ENCODE assay signal across 18 cellular contexts in genomic region chr9:98978231-98978681, GRCh38. TPM values are rescaled to one million over a fixed set of nuclear protein-coding genes. Genes with fewer than 3 reads are reported as not detected.
DNase-seq lines count a peak whose midpoint lies in the region; ATAC-seq and TF ChIP-seq lines count a peak whose summit lies in the region.
"Had no signal": no experiment of that assay in that cellular context is flagged by ENCODE, and none has a peak within 500 bp of the region (broad histone marks: within the 10 kb centered on the region; RNA-seq: fewer than 3 reads in every experiment).

No MANE protein-coding gene starts in this region.

- no peak for TF ChIP-seq CTCF in WTC11 (IDR thresholded peaks at IDR 0.05)
- no peak for TF ChIP-seq CTCF in right atrium auricular region (IDR thresholded peaks at IDR 0.05)

- H3K27ac ChIP-seq in right atrium auricular region = peak overlapping the region; percentile 51 to 73
- peak overlapping the region; percentile 50 for H3K27ac ChIP-seq in rectal smooth muscle tissue (ENCODE audit: low read depth, low read length)

- no peak overlapping the region for H3K27ac Mint-ChIP-seq in WTC11
- H3K27ac Mint-ChIP-seq in activated CD8-positive, alpha-beta T cell treated with anti-CD3 and anti-CD28 coated beads, Interleukin-2, amount 10 ng/mL, durations not matched to agents 7 days and 5 days = no peak overlapping the region
- no peak overlapping the region for H3K27ac Mint-ChIP-seq in activated CD4-positive, alpha-beta T cell treated with anti-CD3 and anti-CD28 coated beads for 36 hours
- H3K27ac Mint-ChIP-seq: endodermal cell had no signal

- no peak overlapping the region for H3K4me3 ChIP-seq in right atrium auricular region
- no peak overlapping the region for H3K4me3 ChIP-seq in rectal smooth muscle tissue (ENCODE audit: low read length)

- H3K9me3 Mint-ChIP-seq in WTC11 = no peaks in the 10 kb centered on the region
- no peaks in the 10 kb centered on the region for H3K9me3 Mint-ChIP-seq in activated CD8-positive, alpha-beta T cell treated with anti-CD3 and anti-CD28 coated beads, Interleukin-2, amount 10 ng/mL, durations not matched to agents 7 days and 5 days (ENCODE audit: insufficient read depth)
- no peaks in the 10 kb centered on the region for H3K9me3 Mint-ChIP-seq in activated CD4-positive, alpha-beta T cell treated with anti-CD3 and anti-CD28 coated beads for 36 hours (ENCODE audit: low read depth)
- H3K9me3 Mint-ChIP-seq: endodermal cell had no signal

- no peaks in the 10 kb centered on the region for H3K9me3 ChIP-seq in right atrium auricular region

- H3K4me1 ChIP-seq in right atrium auricular region (peaks cover 0 to 51% of the 10 kb centered on the region in 2 donors), rectal smooth muscle tissue (ENCODE audit: control insufficient read depth, insufficient read depth, low read length) (peaks cover 38% of the 10 kb centered on the region)

- POLR2A ChIA-PET in WTC11 (lab: Charles Lee) = interaction anchor here (0.8 kb wide), 1 partner anchor 10 kb away, joined by 3 read pairs; no protein-coding TSS in a partner anchor
- POLR2A ChIA-PET in activated CD8-positive, alpha-beta T cell treated with anti-CD3 and anti-CD28 coated beads, Interleukin-2, amount 10 ng/mL, durations not matched to agents 7 days and 5 days (lab: Charles Lee) = no interaction called here
- POLR2A ChIA-PET in activated CD4-positive, alpha-beta T cell treated with anti-CD3 and anti-CD28 coated beads for 36 hours (lab: Charles Lee) = interaction anchor here (0.6 kb wide), 1 partner anchor 112 kb away, joined by 3 read pairs; no protein-coding TSS in a partner anchor

- H3K4me1 Mint-ChIP-seq in WTC11 = peaks cover 21% of the 10 kb centered on the region
- peaks cover 14% of the 10 kb centered on the region for H3K4me1 Mint-ChIP-seq in activated CD8-positive, alpha-beta T cell treated with anti-CD3 and anti-CD28 coated beads, Interleukin-2, amount 10 ng/mL, durations not matched to agents 7 days and 5 days (ENCODE audit: low read depth)
- H3K4me1 Mint-ChIP-seq in activated CD4-positive, alpha-beta T cell treated with anti-CD3 and anti-CD28 coated beads for 36 hours = peaks cover 5% of the 10 kb centered on the region

- H3K4me3 Mint-ChIP-seq in WTC11 = no peak overlapping the region
- H3K4me3 Mint-ChIP-seq in activated CD8-positive, alpha-beta T cell treated with anti-CD3 and anti-CD28 coated beads, Interleukin-2, amount 10 ng/mL, durations not matched to agents 7 days and 5 days = no peak overlapping the region
- H3K4me3 Mint-ChIP-seq in activated CD4-positive, alpha-beta T cell treated with anti-CD3 and anti-CD28 coated beads for 36 hours = no peak overlapping the region
- H3K4me3 Mint-ChIP-seq: endodermal cell had no signal

- intact Hi-C loops in activated CD4-positive, alpha-beta T cell treated with anti-CD3 and anti-CD28 coated beads for 36 hours (cut with DNase I, micrococcal nuclease) = no loop called here

- peaks cover 33% of the 10 kb centered on the region for H3K27me3 Mint-ChIP-seq in WTC11 (ENCODE audit: low read depth)
- peaks cover 16% of the 10 kb centered on the region for H3K27me3 Mint-ChIP-seq in activated CD8-positive, alpha-beta T cell treated with anti-CD3 and anti-CD28 coated beads, Interleukin-2, amount 10 ng/mL, durations not matched to agents 7 days and 5 days (ENCODE audit: low read depth)
- peaks cover 15% of the 10 kb centered on the region for H3K27me3 Mint-ChIP-seq in activated CD4-positive, alpha-beta T cell treated with anti-CD3 and anti-CD28 coated beads for 36 hours

- H3K36me3 ChIP-seq in right atrium auricular region (no peaks in the 10 kb centered on the region), rectal smooth muscle tissue (ENCODE audit: control insufficient read depth, insufficient read depth, low read length) (no peaks in the 10 kb centered on the region)

- H3K9ac ChIP-seq in rectal smooth muscle tissue (ENCODE audit: low read length) = no peak overlapping the region

- peak; percentile 38 for ATAC-seq in WTC11
- no peak for ATAC-seq in activated CD8-positive, alpha-beta T cell treated with anti-CD3 and anti-CD28 coated beads, Interleukin-2, amount 10 ng/mL, durations not matched to agents 7 days and 5 days
- no peak for ATAC-seq in activated CD4-positive, alpha-beta T cell treated with anti-CD3 and anti-CD28 coated beads for 36 hours
- ATAC-seq: activated CD4-positive, CD25-positive, alpha-beta regulatory T cell treated with anti-CD3 and anti-CD28 coated beads, Interleukin-2, amount 50 U/mL, for 24 hours; left colon had no signal

- DNase-seq in ELF-1 (ENCODE audit: low read depth, low spot score) (peak; percentile 23), WTC11 (ENCODE audit: low spot score) (no peak), right atrium auricular region (ENCODE audit: low spot score) (no peak), NCI-H1092 treated with DMSO at 0.1 percent for 48 hours (lab: John Stamatoyannopoulos, UW) (no peak)
- DNase-seq in effector CD4-positive, alpha-beta T cell = no peak
- no peak for DNase-seq in activated CD8-positive, alpha-beta T cell treated with anti-CD3 and anti-CD28 coated beads, Interleukin-2, amount 10 ng/mL, durations not matched to agents 7 days and 5 days
- no peak for DNase-seq in activated CD4-positive, alpha-beta T cell treated with anti-CD3 and anti-CD28 coated beads for 36 hours
- DNase-seq: activated T-cell treated with anti-CD3 and anti-CD28 coated beads, Interleukin-2, amount 50 U/mL, for 48 hours; amniotic stem cell; endodermal cell; glutamatergic neuron; HCEC 1CT; left colon; occipital lobe; OCI-M1; stimulated activated CD4-positive, alpha-beta T cell treated with anti-CD3 and anti-CD28 coated beads, Interleukin-1b, Interleukin-23, amount 100 ng/mL, for 48 hours had no signal

- H3K27me3 ChIP-seq in right atrium auricular region (no peaks in the 10 kb centered on the region), rectal smooth muscle tissue (ENCODE audit: control insufficient read depth, insufficient read depth, low read length) (peaks cover 5% of the 10 kb centered on the region)

- no peaks in the 10 kb centered on the region for H3K36me3 Mint-ChIP-seq in WTC11
- no peaks in the 10 kb centered on the region for H3K36me3 Mint-ChIP-seq in activated CD8-positive, alpha-beta T cell treated with anti-CD3 and anti-CD28 coated beads, Interleukin-2, amount 10 ng/mL, durations not matched to agents 7 days and 5 days (ENCODE audit: low read depth)
- no peaks in the 10 kb centered on the region for H3K36me3 Mint-ChIP-seq in activated CD4-positive, alpha-beta T cell treated with anti-CD3 and anti-CD28 coated beads for 36 hours (ENCODE audit: low read depth)

- CTCF ChIA-PET in WTC11 (lab: Charles Lee) = interaction anchor here (0.7 to 1.9 kb wide), 9 partner anchors 11 to 162 kb away, joined by 3 to 16 read pairs (median 4); partner anchors contain the start of gene COL15A1
- CTCF ChIA-PET in activated CD8-positive, alpha-beta T cell treated with anti-CD3 and anti-CD28 coated beads, Interleukin-2, amount 10 ng/mL, durations not matched to agents 7 days and 5 days (lab: Charles Lee) = interaction anchor here (1.0 to 1.9 kb wide), 7 partner anchors 11 to 163 kb away, joined by 3 to 13 read pairs (median 5); no protein-coding TSS in a partner anchor
- CTCF ChIA-PET in activated CD4-positive, alpha-beta T cell treated with anti-CD3 and anti-CD28 coated beads for 36 hours (lab: Charles Lee) = interaction anchor here (0.9 to 7.3 kb wide), 7 partner anchors 9 to 171 kb away, joined by 3 to 62 read pairs (median 5); no protein-coding TSS in a partner anchor

TF ChIP-seq in WTC11, 78 proteins besides CTCF, POLR2A, EP300 and RAD21:
- TF ChIP-seq HMGA2 (CRISPR knock-in tag; IDR thresholded peaks at IDR 0.05) (no peak), E2F1 (CRISPR knock-in tag; IDR thresholded peaks at IDR 0.05) (no peak), ZNF138 (CRISPR knock-in tag; conservative IDR thresholded peaks at IDR 0.05) (no peak), ETV6 (CRISPR knock-in tag; IDR thresholded peaks at IDR 0.05) (peak; percentile 98)

RNA-seq across cellular contexts. Expression of gene COL15A1, which starts 34.5 kb away (rescaled TPM):
- total RNA-seq in WTC11 (2021) = 0.22 to 0.44 TPM (median 0.39 TPM) in 3 replicates
- total RNA-seq in right atrium auricular region = 10 to 100 TPM; 22.4 to 38.2 TPM
- under 1 TPM; 0.37 to 0.76 TPM for total RNA-seq in activated CD8-positive, alpha-beta T cell treated with anti-CD3 and anti-CD28 coated beads, Interleukin-2, amount 10 ng/mL, durations not matched to agents 7 days and 5 days
- not detected for total RNA-seq in activated CD4-positive, alpha-beta T cell treated with anti-CD3 and anti-CD28 coated beads for 36 hours

Comparison
In these comparisons a context has a peak if more than half of its experiments do, and no peak if none do; other contexts are left out.
1. RNA of gene COL15A1, which starts 34.5 kb away (total RNA-seq): 22.4 to 38.2 TPM in right atrium auricular region; 0.37 to 0.76 TPM in activated CD8-positive, alpha-beta T cell treated with anti-CD3 and anti-CD28 coated beads, Interleukin-2, amount 10 ng/mL, durations not matched to agents 7 days and 5 days, 0.22 to 0.44 TPM in WTC11 and not detected in activated CD4-positive, alpha-beta T cell treated with anti-CD3 and anti-CD28 coated beads for 36 hours; every median in the first group is over 10 times any median in the second.